8 cellular contexts compared by ENCODE assay signal in genomic region chr15:40313531-40314398, GRCh38. TPM values are rescaled to one million over a fixed set of nuclear protein-coding genes. Genes with fewer than 3 reads are reported as not detected.
DNase-seq lines count a peak whose midpoint lies in the region; ATAC-seq and TF ChIP-seq lines count a peak whose summit lies in the region.

No MANE protein-coding gene starts in this region.

- peaks cover 0 to 13% (median 5%) of the 10 kb centered on the region in 4 donors for H3K4me1 ChIP-seq in Peyer's patch

- no peaks in the 10 kb centered on the region for H3K36me3 ChIP-seq in Peyer's patch

- no peak for TF ChIP-seq POLR2A in Peyer's patch (IDR thresholded peaks at IDR 0.05)

- no peak overlapping the region for H3K27ac ChIP-seq in Peyer's patch

- no peaks in the 10 kb centered on the region for H3K27me3 ChIP-seq in Peyer's patch

- peak; percentile 89 for DNase-seq in COR-L47 (lab: John Stamatoyannopoulos, UW)
- DNase-seq in LHCN-M2 (ENCODE audit: low read depth) = peak; percentile 49
- DNase-seq in Peyer's patch = peak; percentile 52 to 81 (median 64)
- DNase-seq in left cardiac atrium = peak; percentile 62

- no peak for TF ChIP-seq CTCF in Peyer's patch (IDR thresholded peaks at IDR 0.05)

- intact Hi-C loops in left cardiac atrium (cut with DNase I) = no loop called here

- H3K9me3 ChIP-seq in Peyer's patch = no peaks in the 10 kb centered on the region

- H3K4me3 ChIP-seq in Peyer's patch = no peak overlapping the region

- ATAC-seq in left cardiac atrium (peak; percentile 77 to 78), HG03196 (IDR thresholded peaks at IDR 0.05; ENCODE audit: unreplicated experiment) (no peak), GM18520 (IDR thresholded peaks at IDR 0.05; ENCODE audit: unreplicated experiment) (no peak), GM19455 (IDR thresholded peaks at IDR 0.05; ENCODE audit: unreplicated experiment) (no peak), HG02973 (IDR thresholded peaks at IDR 0.05; ENCODE audit: unreplicated experiment) (no peak)

RNA-seq across cellular contexts. Expression of gene PLCB2, which starts 6.0 kb away (rescaled TPM):
- total RNA-seq in LHCN-M2 (2014; rRNA removed) (0.75 and 1.9 TPM in 2 replicates), Peyer's patch (100 to 1,000 TPM in 1 of 4 donors, 10 to 100 TPM in 3; 12.3 to 101 (median 15.7) TPM), left cardiac atrium (10 to 100 TPM in 1 of 2 donors, 1 to 10 TPM in 1; 8.4 to 13.5 TPM)
- polyA plus RNA-seq in LHCN-M2 (2012) = 0.50 TPM

RNA-seq across cellular contexts. Expression of gene INAFM2, which starts 9.7 kb away (rescaled TPM):
- total RNA-seq in LHCN-M2 (2014; rRNA removed) = 16.4 and 19.7 TPM in 2 replicates
- polyA plus RNA-seq in LHCN-M2 (2012) = 23.8 TPM
- total RNA-seq in Peyer's patch = 10 to 100 TPM in 1 of 4 donors, 1 to 10 TPM in 3; 6.2 to 10.7 (median 8.9) TPM
- 10 to 100 TPM; 53.4 to 76.6 TPM for total RNA-seq in left cardiac atrium

RNA-seq across cellular contexts. Expression of gene CCDC9B, which starts 27.0 kb away (rescaled TPM):
- 9.8 and 12.1 TPM in 2 replicates for total RNA-seq in LHCN-M2 (2014; rRNA removed)
- polyA plus RNA-seq in LHCN-M2 (2012) = 53.9 TPM
- total RNA-seq in Peyer's patch = 10 to 100 TPM; 14.4 to 55.6 (median 37.7) TPM
- total RNA-seq in left cardiac atrium = 10 to 100 TPM; 72.1 to 83.8 TPM

RNA-seq across cellular contexts. Expression of gene ANKRD63, which starts 30.9 kb away (rescaled TPM):
- total RNA-seq in LHCN-M2 (2014; rRNA removed) (not detected in 2 replicates), Peyer's patch (not detected), left cardiac atrium (under 1 TPM in 1 of 2 donors, not detected in 1; 0.65 TPM)
- polyA plus RNA-seq in LHCN-M2 (2012) = not detected

RNA-seq across cellular contexts. Expression of gene PHGR1, which starts 37.1 kb away (rescaled TPM):
- total RNA-seq in LHCN-M2 (2014; rRNA removed) (not detected in 2 replicates), Peyer's patch (1,000 to 10,000 TPM in 3 of 4 donors, 100 to 1,000 TPM in 1; 519 to 6,265 (median 3,022) TPM), left cardiac atrium (not detected)
- polyA plus RNA-seq in LHCN-M2 (2012) = not detected

Comparison
In these comparisons a context has a peak if more than half of its experiments do, and no peak if none do; other contexts are left out.
1. ATAC-seq: peak in left cardiac atrium (2 of 2); none in HG03196 (single experiment), GM18520 (single experiment), GM19455 (single experiment) and HG02973 (single experiment).
2. Peak in every context shown above with its lines, with median percentiles within 50 percentile points of each other: DNase-seq.